ENCODE assay signal across 9 cellular contexts in the genomic region with DNA sequence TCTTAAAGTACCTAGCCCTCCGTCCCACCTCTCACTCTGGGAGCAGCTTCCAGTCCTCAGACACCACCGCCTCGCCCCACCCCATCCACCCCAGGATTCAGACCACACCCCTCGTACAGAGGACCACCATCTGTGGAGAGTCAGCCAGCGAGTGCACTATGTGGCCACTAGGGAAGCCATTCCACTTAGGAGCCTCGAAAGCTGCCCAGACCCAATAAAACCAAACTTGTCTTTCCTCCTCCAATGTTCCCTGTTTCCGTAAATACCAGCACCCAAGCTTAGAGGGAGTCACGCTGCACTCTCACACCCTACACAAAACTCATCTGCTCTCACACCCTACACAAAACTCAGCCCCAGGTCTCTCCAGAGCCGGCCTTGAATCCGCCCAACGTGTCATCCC. TPM values are rescaled to one million over a fixed set of nuclear protein-coding genes. Genes with fewer than 3 reads are reported as not detected.
DNase-seq lines count a peak whose midpoint lies in the region; ATAC-seq and TF ChIP-seq lines count a peak whose summit lies in the region.
"Had no signal": no experiment of that assay in that cellular context is flagged by ENCODE, and none has a peak within 500 bp of the region (broad histone marks: within the 10 kb centered on the region; RNA-seq: fewer than 3 reads in every experiment).

No MANE protein-coding gene starts in this region.

- DNase-seq in BJ (ENCODE audit: low read depth): no peak
- peak; percentile 56 for DNase-seq in H7
- no peak for DNase-seq in NCI-H1417 treated with DMSO at 0.1 percent for 48 hours (lab: John Stamatoyannopoulos, UW)
- DNase-seq in ascending aorta (ENCODE audit: low spot score in 2 of 2): no peak
- no peak for DNase-seq in effector CD4-positive, alpha-beta T cell

- H3K9me3 Mint-ChIP-seq in activated T-helper 17 cell treated with anti-CD3 and anti-CD28 coated beads, Interleukin-2, amount 50 U/mL, for 72 hours: no peaks in the 10 kb centered on the region

- H3K36me3 Mint-ChIP-seq in activated T-helper 17 cell treated with anti-CD3 and anti-CD28 coated beads, Interleukin-2, amount 50 U/mL, for 72 hours (ENCODE audit: low read depth): peaks cover 28% of the 10 kb centered on the region

- intact Hi-C loops in ascending aorta (cut with DNase I): loop anchor here (5.0 to 10.0 kb wide), 4 partner anchors 283 to 667 kb away; a partner anchor contains a TSS

- H3K4me1 ChIP-seq in iPS-20b (ENCODE audit: insufficient read depth, low read length): peaks cover 22% of the 10 kb centered on the region
- H3K4me1 ChIP-seq in ascending aorta: peaks cover 4 to 22% of the 10 kb centered on the region in 2 donors

- H3K36me3 ChIP-seq in BJ (ENCODE audit: control insufficient read depth, insufficient read depth, low read length) (0 out of 2 replicates have a peak, but pooled peaks cover 3% of the 10 kb centered on the region), H7 (replicated peaks; ENCODE audit: control insufficient read depth, insufficient read depth, low read length) (peaks cover 5% of the 10 kb centered on the region; the same call in 1 of the 2 replicates), iPS-20b (ENCODE audit: insufficient read depth, low read depth, low read length) (peaks cover 12% of the 10 kb centered on the region; the same call in 1 of the 2 replicates), ascending aorta (peaks cover 0 to 6% of the 10 kb centered on the region in 2 donors)

- POLR2A ChIA-PET in BJ (lab: Charles Lee): no interaction called here

- peaks cover 32% of the 10 kb centered on the region for H3K4me1 Mint-ChIP-seq in activated T-helper 17 cell treated with anti-CD3 and anti-CD28 coated beads, Interleukin-2, amount 50 U/mL, for 72 hours

- H3K9me3 ChIP-seq in iPS-20b (ENCODE audit: insufficient read depth, low read depth, low read length) (no peaks in the 10 kb centered on the region), ascending aorta (no peaks in the 10 kb centered on the region)

- peak overlapping the region; percentile 53 for H3K27ac Mint-ChIP-seq in activated T-helper 17 cell treated with anti-CD3 and anti-CD28 coated beads, Interleukin-2, amount 50 U/mL, for 72 hours

- no peaks in the 10 kb centered on the region for H3K27me3 ChIP-seq in BJ (ENCODE audit: control insufficient read depth, insufficient read depth, low read length)
- H3K27me3 ChIP-seq in H7 (ENCODE audit: control insufficient read depth, insufficient read depth, low read length): peaks cover 10% of the 10 kb centered on the region; the same call in 1 of the 2 replicates
- H3K27me3 ChIP-seq in iPS-20b (ENCODE audit: insufficient read depth, low read length): peaks cover 42% of the 10 kb centered on the region
- H3K27me3 ChIP-seq in ascending aorta: no peaks in the 10 kb centered on the region

- no peak for ATAC-seq in activated T-helper 17 cell treated with anti-CD3 and anti-CD28 coated beads, Interleukin-2, amount 50 U/mL, for 72 hours (replicated peaks)
- no peak for ATAC-seq in HG02588 (IDR thresholded peaks at IDR 0.05; ENCODE audit: unreplicated experiment)

- CTCF ChIA-PET in BJ (lab: Yijun Ruan, JAX): interaction anchor here (0.7 to 2.9 kb wide), 25 partner anchors 9 to 667 kb away, joined by 3 to 16 read pairs (median 4); a partner anchor contains a TSS

- H3K27ac ChIP-seq in iPS-20b (ENCODE audit: low read length) (no peak overlapping the region), ascending aorta (peak overlapping the region in 1 of 2 donors; percentile 48)

- peak overlapping the region; percentile 75 for H3K4me3 Mint-ChIP-seq in activated T-helper 17 cell treated with anti-CD3 and anti-CD28 coated beads, Interleukin-2, amount 50 U/mL, for 72 hours

- H3K4me3 ChIP-seq in BJ (ENCODE audit: low read depth, low read length): peak overlapping the region; percentile 70
- H3K4me3 ChIP-seq in H7 (ENCODE audit: insufficient read depth, low read depth, low read length): no peak overlapping the region
- peak overlapping the region; percentile 83; the same call in 1 of the 2 replicates for H3K4me3 ChIP-seq in iPS-20b (ENCODE audit: low read length)
- H3K4me3 ChIP-seq in ascending aorta: no peak overlapping the region

- peaks cover 4% of the 10 kb centered on the region for H3K27me3 Mint-ChIP-seq in activated T-helper 17 cell treated with anti-CD3 and anti-CD28 coated beads, Interleukin-2, amount 50 U/mL, for 72 hours

- H3K9ac ChIP-seq in iPS-20b (ENCODE audit: low read depth, low read length): no peak overlapping the region

- TF ChIP-seq CTCF in BJ (IDR thresholded peaks at IDR 0.05; ENCODE audit: insufficient read depth, low read depth, low read length) (peak; percentile 49), ascending aorta (IDR thresholded peaks at IDR 0.05) (peak in 1 of 3 experiments; percentile 13)

RNA-seq across cellular contexts. Expression of a gene that starts 1.9 kb away (rescaled TPM):
- polyA plus RNA-seq in BJ (2011; rRNA removed): 3.7 and 10.1 TPM in 2 replicates
- 5.1 and 6.5 TPM in 2 replicates for polyA minus RNA-seq in BJ (2011; rRNA and poly(A)+ RNA removed)
- 2.4 and 4.1 TPM in 2 replicates for total RNA-seq in H7 (2014; rRNA removed; shearing (Covaris generic))
- total RNA-seq in activated T-helper 17 cell treated with anti-CD3 and anti-CD28 coated beads, Interleukin-2, amount 50 U/mL, for 72 hours: 1 to 10 TPM in 1 of 2 donors, under 1 TPM in 1; 0.91 to 3.9 TPM
- total RNA-seq in ascending aorta: 0.43 TPM
- polyA plus RNA-seq: neural cell had no signal

Comparison
In these comparisons a context has a peak if more than half of its experiments do, and no peak if none do; other contexts are left out.
1. H3K4me3 ChIP-seq: peak in BJ (single experiment) and iPS-20b (single experiment); none in H7 (single experiment) and ascending aorta (0 of 2).